In genomic region chr5:91142819-91143218, GRCh38 we compare ENCODE assay signal across 17 cellular contexts.
"Had no signal": no experiment of that assay in that cellular context is flagged by ENCODE, and none has a peak within 500 bp of the region (broad histone marks: within the 10 kb centered on the region; RNA-seq: fewer than 3 reads in every experiment).

No MANE protein-coding gene starts in this region.

- ATAC-seq: activated CD4-positive, CD25-positive, alpha-beta regulatory T cell treated with anti-CD3 and anti-CD28 coated beads, Interleukin-2, amount 50 U/mL, for 24 hours had no signal

- H3K27me3 Mint-ChIP-seq: natural killer cell treated with Interleukin-12 subunit alpha and Interleukin-12 subunit beta and Interleukin-15 and Interleukin-18, amount 100 ng/mL, for 72 hours had no signal

- H3K27ac Mint-ChIP-seq: activated naive CD8-positive, alpha-beta T cell treated with anti-CD3 and anti-CD28 coated beads for 36 hours; activated T-helper 1 cell treated with anti-CD3 and anti-CD28 coated beads, Interleukin-12 subunit alpha, Interleukin-12 subunit beta, Interleukin-2, Interleukin-4 antibody, amounts not matched to agents 30 ng/mL and 10 ng/mL and 1 ng/mL, durations not matched to agents 14 hours and 24 hours and 36 hours; memory B cell; natural killer cell treated with Interleukin-12 subunit alpha and Interleukin-12 subunit beta and Interleukin-15 and Interleukin-18, amount 100 ng/mL, for 72 hours had no signal

- H3K27me3 ChIP-seq: colonic mucosa, esophagus muscularis mucosa, sigmoid colon, thyroid gland had no signal

- H3K36me3 ChIP-seq: colonic mucosa, esophagus muscularis mucosa, left ventricle myocardium inferior, sigmoid colon, thyroid gland had no signal

- H3K27ac ChIP-seq: colonic mucosa, esophagus muscularis mucosa, left ventricle myocardium inferior, sigmoid colon had no signal

- H3K36me3 Mint-ChIP-seq: memory B cell; natural killer cell treated with Interleukin-12 subunit alpha and Interleukin-12 subunit beta and Interleukin-15 and Interleukin-18, amount 100 ng/mL, for 72 hours had no signal

- H3K4me3 Mint-ChIP-seq: activated naive CD8-positive, alpha-beta T cell treated with anti-CD3 and anti-CD28 coated beads for 36 hours; activated T-helper 1 cell treated with anti-CD3 and anti-CD28 coated beads, Interleukin-12 subunit alpha, Interleukin-12 subunit beta, Interleukin-2, Interleukin-4 antibody, amounts not matched to agents 30 ng/mL and 10 ng/mL and 1 ng/mL, durations not matched to agents 14 hours and 24 hours and 36 hours; memory B cell; natural killer cell treated with Interleukin-12 subunit alpha and Interleukin-12 subunit beta and Interleukin-15 and Interleukin-18, amount 100 ng/mL, for 72 hours had no signal

- H3K4me1 Mint-ChIP-seq: memory B cell had no signal

- H3K9me3 Mint-ChIP-seq: activated T-helper 1 cell treated with anti-CD3 and anti-CD28 coated beads, Interleukin-12 subunit alpha, Interleukin-12 subunit beta, Interleukin-2, Interleukin-4 antibody, amounts not matched to agents 30 ng/mL and 10 ng/mL and 1 ng/mL, durations not matched to agents 14 hours and 24 hours and 36 hours; natural killer cell treated with Interleukin-12 subunit alpha and Interleukin-12 subunit beta and Interleukin-15 and Interleukin-18, amount 100 ng/mL, for 72 hours had no signal

- H3K4me3 ChIP-seq: colonic mucosa, esophagus muscularis mucosa, left ventricle myocardium inferior, sigmoid colon, thyroid gland had no signal

- H3K9me3 ChIP-seq: colonic mucosa, esophagus muscularis mucosa, left ventricle myocardium inferior, sigmoid colon, thyroid gland had no signal

- DNase-seq: activated CD4-positive, alpha-beta T cell treated with anti-CD3 and anti-CD28 coated beads, Interleukin-2, amount 50 U/mL, for 1 hour; activated CD8-positive, alpha-beta memory T cell treated with anti-CD3 and anti-CD28 coated beads for 24 hours; activated naive CD8-positive, alpha-beta T cell treated with anti-CD3 and anti-CD28 coated beads for 36 hours; colonic mucosa; hippocampal formation; kidney; left ventricle myocardium inferior; sigmoid colon; stimulated activated CD4-positive, alpha-beta T cell treated with anti-CD3 and anti-CD28 coated beads, Interleukin-1b, Interleukin-23, amount 100 ng/mL, for 48 hours; T-helper 1 cell; T1000; thyroid gland had no signal
